30 cellular contexts compared by ENCODE assay signal in the genomic region with DNA sequence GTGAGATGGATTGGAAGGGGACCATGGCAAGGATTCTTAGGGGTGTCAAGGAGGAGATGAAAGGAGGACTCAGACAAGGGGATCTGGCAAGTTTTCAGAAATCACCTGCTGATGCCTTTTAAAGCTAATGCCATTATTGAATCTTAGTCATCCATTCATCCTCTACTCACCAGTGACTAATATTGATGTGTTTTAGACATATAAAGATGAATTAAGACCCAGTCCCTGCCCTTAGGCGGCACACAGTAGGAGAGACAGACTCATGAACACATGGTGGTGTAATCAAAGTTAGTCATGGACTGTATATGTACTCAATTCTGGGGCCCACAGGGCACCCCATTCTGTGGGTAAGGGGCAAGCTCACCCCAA. TPM values are rescaled to one million over a fixed set of nuclear protein-coding genes. Genes with fewer than 3 reads are reported as not detected.
DNase-seq lines count a peak whose midpoint lies in the region; ATAC-seq, FAIRE-seq and TF ChIP-seq lines count a peak whose summit lies in the region.
"Had no signal": no experiment of that assay in that cellular context is flagged by ENCODE, and none has a peak within 500 bp of the region (broad histone marks: within the 10 kb centered on the region; RNA-seq: fewer than 3 reads in every experiment).

No MANE protein-coding gene starts in this region.

- no peaks in the 10 kb centered on the region for H3K9me3 ChIP-seq in PC-9 (ENCODE audit: insufficient read depth, low read depth)
- no peaks in the 10 kb centered on the region for H3K9me3 ChIP-seq in breast epithelium
- H3K9me3 ChIP-seq in HepG2 (ENCODE audit: low read length), result no peaks in the 10 kb centered on the region; the same call in 1 of the 2 replicates
- H3K9me3 ChIP-seq: upper lobe of right lung had no signal

- H3K9ac ChIP-seq in HepG2 (ENCODE audit: insufficient read depth, low read depth, low read length), result no peak overlapping the region
- H3K9ac ChIP-seq: BLaER1 treated with 17β-estradiol and CSF1 and Interleukin-3, amounts not matched to agents 10 nM and 100 nM; GM23248; neural progenitor cell; parathyroid adenoma had no signal

- intact Hi-C loops in PC-9 (cut with micrococcal nuclease; ENCODE audit: unreplicated experiment), result no loop called here
- intact Hi-C loops in breast epithelium (cut with DNase I; ENCODE audit: low total_unique reads), result no loop called here
- intact Hi-C loops in HepG2 (cut with micrococcal nuclease; ENCODE audit: unreplicated experiment), result loop anchor here (2.0 kb wide), 2 partner anchors 27 to 57 kb away; partner anchors contain the start of gene ATL2

- DNase-seq in EL, result peak; percentile 4
- DNase-seq in PC-9, result peak in 1 of 2 experiments; percentile 86
- DNase-seq in breast epithelium (ENCODE audit: low spot score in 2 of 2), result no peak
- DNase-seq in HepG2 (ENCODE audit: low spot score), result no peak
- DNase-seq in DMS153 treated with DMSO at 0.1 percent for 48 hours (lab: John Stamatoyannopoulos, UW; ENCODE audit: unreplicated experiment), result no peak
- no peak for DNase-seq in SW480 (ENCODE audit: low spot score)
- DNase-seq in activated CD8-positive, alpha-beta memory T cell treated with anti-CD3 and anti-CD28 coated beads, Interleukin-2, amount 50 U/mL, for 4 hours, result no peak
- DNase-seq: activated CD4-positive, alpha-beta memory T cell treated with anti-CD3 and anti-CD28 coated beads for 36 hours; activated CD4-positive, CD25-positive, alpha-beta regulatory T cell; activated CD8-positive, alpha-beta memory T cell treated with anti-CD3 and anti-CD28 coated beads, Interleukin-2, amount 50 U/mL, for 48 hours; aorta; cortex of kidney; DMS79; effector memory CD8-positive, alpha-beta T cell; GM23248; HFFc6; hippocampal formation; mesenchymal stem cell; NCI-H2081 treated with DMSO at 0.1 percent for 48 hours; NCI-H345; stimulated activated CD4-positive, alpha-beta T cell treated with anti-CD3 and anti-CD28 coated beads, Interleukin-12 subunit alpha, Interleukin-12 subunit beta, amount 100 ng/mL, for 4 hours; stimulated activated CD4-positive, alpha-beta T cell treated with anti-CD3 and anti-CD28 coated beads, Interleukin-4, amount 100 ng/mL, for 1 hour; substantia nigra; T-cell; upper lobe of right lung had no signal

- H4K20me1 ChIP-seq in PC-9 (ENCODE audit: insufficient read depth), result no peaks in the 10 kb centered on the region
- no peaks in the 10 kb centered on the region for H4K20me1 ChIP-seq in HepG2 (ENCODE audit: insufficient read depth, low read length)
- H4K20me1 ChIP-seq: BLaER1 treated with 17β-estradiol and CSF1 and Interleukin-3, amounts not matched to agents 10 nM and 100 nM had no signal

- ATAC-seq in HepG2 (no peak), HG03175 (IDR thresholded peaks at IDR 0.05; ENCODE audit: unreplicated experiment) (no peak)
- ATAC-seq: activated T-helper 17 cell treated with anti-CD3 and anti-CD28 coated beads, Interleukin-2, amount 50 U/mL, for 72 hours; effector memory CD8-positive, alpha-beta T cell; T-cell had no signal

- no peaks in the 10 kb centered on the region for H3K27me3 ChIP-seq in PC-9 (ENCODE audit: insufficient read depth, low read depth)
- H3K27me3 ChIP-seq in breast epithelium, result no peaks in the 10 kb centered on the region
- no peaks in the 10 kb centered on the region for H3K27me3 ChIP-seq in HepG2 (ENCODE audit: control insufficient read depth in 1 of 2, insufficient read depth in 2 of 2, low read length in 2 of 2)
- H3K27me3 ChIP-seq: BLaER1 treated with 17β-estradiol and CSF1 and Interleukin-3, amounts not matched to agents 10 nM and 100 nM; neural progenitor cell; upper lobe of right lung had no signal

- H2AFZ ChIP-seq in PC-9, result no peak overlapping the region
- no peak overlapping the region for H2AFZ ChIP-seq in HepG2 (ENCODE audit: low read length)
- H2AFZ ChIP-seq: GM23248, neural progenitor cell had no signal

- H3K4me1 ChIP-seq in PC-9 (replicated peaks; ENCODE audit: insufficient read depth) (peaks cover 52% of the 10 kb centered on the region), breast epithelium (peaks cover 0 to 3% of the 10 kb centered on the region in 2 donors), HepG2 (ENCODE audit: insufficient read depth, low read length) (peaks cover 73% of the 10 kb centered on the region)
- H3K4me1 ChIP-seq: BLaER1 treated with 17β-estradiol and CSF1 and Interleukin-3, amounts not matched to agents 10 nM and 100 nM; neural progenitor cell; upper lobe of right lung had no signal

- POLR2A ChIA-PET in PC-9 (lab: Charles Lee; ENCODE audit: unreplicated experiment) (no interaction called here), HepG2 (lab: Yijun Ruan, JAX) (interaction anchor here (1.5 kb wide), 1 partner anchor 57 kb away, joined by 7 read pairs; no protein-coding TSS in a partner anchor)

- no peak for TF ChIP-seq POLR2A in breast epithelium (IDR thresholded peaks at IDR 0.05)
- no peak for TF ChIP-seq POLR2A in HepG2 (IDR thresholded peaks at IDR 0.05; ENCODE audit: insufficient read depth in 1 of 2, low read depth in 2 of 2, low read length in 2 of 2)

- FAIRE-seq in HepG2 (lab: Jason Lieb, UNC), result no peak

- H3K4me3 ChIP-seq in PC-9 (no peak overlapping the region), breast epithelium (no peak overlapping the region), HepG2 (replicated peaks in 1 of 3; ENCODE audit: insufficient read depth in 1 of 3, low read depth in 2 of 3, low read length in 3 of 3) (no peak overlapping the region)
- H3K4me3 ChIP-seq: BLaER1 treated with 17β-estradiol and CSF1 and Interleukin-3, amounts not matched to agents 10 nM and 100 nM; GM23248; neural progenitor cell; upper lobe of right lung had no signal

- TF ChIP-seq CTCF in PC-9 (conservative IDR thresholded peaks at IDR 0.05) (no peak), breast epithelium (IDR thresholded peaks at IDR 0.05) (no peak), HepG2 (CRISPR knock-in tag; IDR thresholded peaks at IDR 0.05) (no peak)

- peak overlapping the region; percentile 33; the same call in 1 of the 2 replicates for H3K4me2 ChIP-seq in PC-9
- 0 out of 2 replicates have a peak overlapping the region, but pooled peaks have one; percentile 50 for H3K4me2 ChIP-seq in HepG2 (ENCODE audit: low read depth, low read length)
- H3K4me2 ChIP-seq: BLaER1 treated with 17β-estradiol and CSF1 and Interleukin-3, amounts not matched to agents 10 nM and 100 nM; neural progenitor cell had no signal

- H3K79me2 ChIP-seq in PC-9 (ENCODE audit: low read depth) (no peaks in the 10 kb centered on the region), HepG2 (ENCODE audit: insufficient read depth, low read length) (no peaks in the 10 kb centered on the region)
- H3K79me2 ChIP-seq: parathyroid adenoma had no signal

- CTCF ChIA-PET in PC-9 (lab: Charles Lee), result no interaction called here
- CTCF ChIA-PET in HepG2 (lab: Yijun Ruan, JAX; ENCODE audit: low intra/inter-chr PET ratio, low total read pairs), result no interaction called here

- H3K36me3 ChIP-seq in PC-9 (ENCODE audit: low read depth), result no peaks in the 10 kb centered on the region
- H3K36me3 ChIP-seq in breast epithelium, result no peaks in the 10 kb centered on the region
- H3K36me3 ChIP-seq in HepG2 (replicated peaks in 1 of 2; ENCODE audit: control insufficient read depth in 1 of 2, insufficient read depth in 2 of 2, low read length in 2 of 2), result no peaks in the 10 kb centered on the region
- H3K36me3 ChIP-seq: BLaER1 treated with 17β-estradiol and CSF1 and Interleukin-3, amounts not matched to agents 10 nM and 100 nM; neural progenitor cell; upper lobe of right lung had no signal

- H3K27ac ChIP-seq in PC-9 (no peak overlapping the region), breast epithelium (peak overlapping the region; percentile 5 to 65), HepG2 (ENCODE audit: extremely low read length, insufficient read depth, low read length) (peak overlapping the region; percentile 64)
- H3K27ac ChIP-seq: BLaER1 treated with 17β-estradiol and CSF1 and Interleukin-3, amounts not matched to agents 10 nM and 100 nM; GM23248; neural progenitor cell; parathyroid adenoma; upper lobe of right lung had no signal

- TF ChIP-seq RAD21 in HepG2 (CRISPR knock-in tag; IDR thresholded peaks at IDR 0.05), result no peak

- H3F3A ChIP-seq in PC-9 (ENCODE audit: insufficient read depth, low read depth), result peaks cover 27% of the 10 kb centered on the region; the same call in 1 of the 2 replicates

- in situ Hi-C loops in HepG2 (cut with HindIII; ENCODE audit: extremely low pct_ligation_motif_present, low pct_unique_long_range_greater_than_20kb), result no loop called here

- whole genome bisulfite sequencing in HepG2 (ENCODE audit: low lambda C conversion rate), result 83% methylated on average over 1 of the region's 1 CpG

- no peaks in the 10 kb centered on the region for H3K9me2 ChIP-seq in PC-9 (ENCODE audit: insufficient read depth)

- BruUV-seq in PC-9 (replicated peaks; lab: Mats Ljungman, UMichigan) (no TSS peak), HepG2 (replicated peaks; lab: Mats Ljungman, UMichigan) (no TSS peak)

- TF ChIP-seq EP300 in HepG2 (IDR thresholded peaks at IDR 0.05; ENCODE audit: low read depth in 2 of 2, low read length in 2 of 2) (no peak), HepG2 (CRISPR knock-in tag; IDR thresholded peaks at IDR 0.05; ENCODE audit: borderline replicate concordance) (no peak)

RNA-seq across cellular contexts. Expression of gene ATL2, which starts 56.5 kb away (rescaled TPM):
- total RNA-seq in PC-9 (2021) (66.4 and 75.3 TPM in 2 replicates), breast epithelium (100 to 1,000 TPM in 2 of 3 donors, 10 to 100 TPM in 1; 66.4 to 179 (median 159) TPM), HepG2 (2016; rRNA removed; fragmentation: Illumina TruSeq; extraction: Trizol) (110 and 119 TPM in 2 replicates)
- total RNA-seq in HepG2 (2016; cell fraction: cytosol; rRNA removed; fragmentation: Illumina TruSeq; extraction: Trizol; ENCODE audit: low read depth), result 27.7 and 31.0 TPM in 2 replicates
- total RNA-seq in HepG2 (2016; cell fraction: insoluble cytoplasmic fraction; rRNA removed; fragmentation: Illumina TruSeq; extraction: Trizol), result 103 and 118 TPM in 2 replicates
- total RNA-seq in HepG2 (2016; cell fraction: membrane; rRNA removed; fragmentation: Illumina TruSeq; extraction: Trizol), result 27.3 and 34.4 TPM in 2 replicates
- total RNA-seq in HepG2 (2016; cell fraction: nucleus; rRNA removed; fragmentation: Illumina TruSeq; extraction: Trizol), result 180 and 190 TPM in 2 replicates
- polyA plus RNA-seq in HepG2 (2011; rRNA removed), result 38.7 and 56.5 TPM in 2 replicates
- polyA plus RNA-seq in HepG2 (2011; cell fraction: cytosol; rRNA removed), result 38.9 and 55.1 TPM in 2 replicates
- polyA plus RNA-seq in HepG2 (2011; cell fraction: nucleus; rRNA removed), result 187 and 191 TPM in 2 replicates
- polyA plus RNA-seq in HepG2 (2012), result 70.4 and 80.6 TPM in 2 replicates
- 4.2 and 4.6 TPM in 2 replicates for polyA plus RNA-seq in HepG2 (2016; cell fraction: cytosol; fragmentation: Illumina TruSeq; extraction: Trizol; ENCODE audit: low read depth)
- 56.7 and 61.4 TPM in 2 replicates for polyA plus RNA-seq in HepG2 (2016; cell fraction: insoluble cytoplasmic fraction; fragmentation: Illumina TruSeq; extraction: Trizol; ENCODE audit: low read depth)
- polyA plus RNA-seq in HepG2 (2016; cell fraction: membrane; fragmentation: Illumina TruSeq; extraction: Trizol; ENCODE audit: low read depth), result 9.8 and 13.3 TPM in 2 replicates
- polyA plus RNA-seq in HepG2 (2016; cell fraction: nucleus; fragmentation: Illumina TruSeq; extraction: Trizol; ENCODE audit: insufficient read depth, low read depth), result 166 and 178 TPM in 2 replicates
- 27.4 and 51.2 TPM in 2 replicates for polyA minus RNA-seq in HepG2 (2011; rRNA and poly(A)+ RNA removed; ENCODE audit: low replicate concordance)
- 39.4 and 47.8 TPM in 2 replicates for polyA minus RNA-seq in HepG2 (2011; cell fraction: cytosol; rRNA and poly(A)+ RNA removed)
- polyA minus RNA-seq in HepG2 (2011; cell fraction: nucleus; rRNA and poly(A)+ RNA removed), result 212 and 269 TPM in 2 replicates
